In genomic region chr12:56878010-56878339, GRCh38 we compare ENCODE assay signal across 1 cellular context.
TF ChIP-seq lines count a peak whose summit lies in the region.

No MANE protein-coding gene starts in this region.

TF ChIP-seq in HepG2, 621 proteins besides CTCF, POLR2A, EP300 and RAD21 (continued from another document and continues in another):
- no peak for TF ChIP-seq CSRNP2 (CRISPR knock-in tag; conservative IDR thresholded peaks at IDR 0.05; ENCODE audit: low read depth)
- no peak for TF ChIP-seq STAT5B (CRISPR knock-in tag; IDR thresholded peaks at IDR 0.05)
- no peak for TF ChIP-seq ELF4 (CRISPR knock-in tag; IDR thresholded peaks at IDR 0.05; ENCODE audit: borderline replicate concordance)
- no peak for TF ChIP-seq SIN3B (IDR thresholded peaks at IDR 0.05; ENCODE audit: low read length)
- TF ChIP-seq YY1 (IDR thresholded peaks at IDR 0.05; ENCODE audit: insufficient read depth, insufficient replicate concordance, low read depth, low read length) = no peak
- no peak for TF ChIP-seq SKIL (CRISPR knock-in tag; IDR thresholded peaks at IDR 0.05; ENCODE audit: borderline replicate concordance)
- TF ChIP-seq ZBTB44 (CRISPR knock-in tag; IDR thresholded peaks at IDR 0.05) = no peak
- no peak for TF ChIP-seq ZNF784 (CRISPR knock-in tag; IDR thresholded peaks at IDR 0.05; ENCODE audit: borderline replicate concordance)
- TF ChIP-seq FIP1L1 (IDR thresholded peaks at IDR 0.05; ENCODE audit: borderline replicate concordance, insufficient read depth, low read depth, low read length) = no peak
- peak; percentile 11; the same call in 1 of the 2 replicates for TF ChIP-seq RXRB (CRISPR knock-in tag; IDR thresholded peaks at IDR 0.05; ENCODE audit: borderline replicate concordance)
- no peak for TF ChIP-seq ZNF691 (CRISPR knock-in tag; IDR thresholded peaks at IDR 0.05; ENCODE audit: borderline replicate concordance, low read depth)
- peak; percentile 64; the same call in 1 of the 2 replicates for TF ChIP-seq SOX5 (CRISPR knock-in tag; IDR thresholded peaks at IDR 0.05; ENCODE audit: borderline replicate concordance)
- no peak for TF ChIP-seq KLF15 (CRISPR knock-in tag; IDR thresholded peaks at IDR 0.05; ENCODE audit: borderline replicate concordance)
- TF ChIP-seq NAIF1 (CRISPR knock-in tag; IDR thresholded peaks at IDR 0.05; ENCODE audit: borderline replicate concordance) = no peak
- no peak for TF ChIP-seq IKZF1 (IDR thresholded peaks at IDR 0.05)
- TF ChIP-seq ZNF558 (CRISPR knock-in tag; IDR thresholded peaks at IDR 0.05; ENCODE audit: borderline replicate concordance) = no peak
- TF ChIP-seq ZBTB43 (CRISPR knock-in tag; conservative IDR thresholded peaks at IDR 0.05) = peak; percentile 71; the same call in 1 of the 2 replicates
- TF ChIP-seq ZNF501 (CRISPR knock-in tag; IDR thresholded peaks at IDR 0.05) = no peak
- no peak for TF ChIP-seq RORA (CRISPR knock-in tag; IDR thresholded peaks at IDR 0.05)
- TF ChIP-seq ZNF646 (CRISPR knock-in tag; IDR thresholded peaks at IDR 0.05) = no peak
- TF ChIP-seq ZNF775 (CRISPR knock-in tag; IDR thresholded peaks at IDR 0.05; ENCODE audit: borderline replicate concordance) = no peak
- TF ChIP-seq ZNF101 (CRISPR knock-in tag; IDR thresholded peaks at IDR 0.05; ENCODE audit: borderline replicate concordance, low read depth) = no peak
- no peak for TF ChIP-seq ZNF879 (CRISPR knock-in tag; IDR thresholded peaks at IDR 0.05)
- no peak for TF ChIP-seq ZNF282 (IDR thresholded peaks at IDR 0.05; ENCODE audit: partially characterized antibody)
- TF ChIP-seq TFAP4 (IDR thresholded peaks at IDR 0.05; ENCODE audit: borderline replicate concordance, low read depth) = peak; percentile 76; the same call in 1 of the 2 replicates
- no peak for TF ChIP-seq CBX2 (IDR thresholded peaks at IDR 0.05; ENCODE audit: low read depth, low read length)
- no peak for TF ChIP-seq CBX2 (CRISPR knock-in tag; IDR thresholded peaks at IDR 0.05; ENCODE audit: low read depth)
- no peak for TF ChIP-seq ZNF350 (CRISPR knock-in tag; IDR thresholded peaks at IDR 0.05; ENCODE audit: borderline replicate concordance, low read depth)
- TF ChIP-seq PBX3 (CRISPR knock-in tag; IDR thresholded peaks at IDR 0.05; ENCODE audit: borderline replicate concordance) = no peak
- no peak for TF ChIP-seq CSRNP1 (CRISPR knock-in tag; IDR thresholded peaks at IDR 0.05)
- TF ChIP-seq JUN (CRISPR knock-in tag; IDR thresholded peaks at IDR 0.05) = 0 out of 2 replicates have a peak, but pooled peaks have one; percentile 44
- no peak for TF ChIP-seq NFRKB (IDR thresholded peaks at IDR 0.05)
- peak; percentile 80; the same call in 1 of the 2 replicates for TF ChIP-seq CEBPB (IDR thresholded peaks at IDR 0.05; ENCODE audit: borderline replicate concordance, low read depth, low read length)
- no peak for TF ChIP-seq ZNF772 (CRISPR knock-in tag; IDR thresholded peaks at IDR 0.05)
- TF ChIP-seq REL (CRISPR knock-in tag; conservative IDR thresholded peaks at IDR 0.05) = no peak
- TF ChIP-seq ATM (IDR thresholded peaks at IDR 0.05; ENCODE audit: borderline replicate concordance) = no peak
- TF ChIP-seq TAF1 (CRISPR knock-in tag; IDR thresholded peaks at IDR 0.05) = no peak
- peak; percentile 45; the same call in 1 of the 2 replicates for TF ChIP-seq ATF2 (CRISPR knock-in tag; IDR thresholded peaks at IDR 0.05)
